In genomic region chr6:89118931-89119330, GRCh38 we compare ENCODE assay signal across 1 cellular context.
TF ChIP-seq lines count a peak whose summit lies in the region.

No MANE protein-coding gene starts in this region.

TF ChIP-seq in WTC11, 78 proteins besides CTCF, POLR2A, EP300 and RAD21 (continued from another document):
- TF ChIP-seq ZNF425 (CRISPR knock-in tag; conservative IDR thresholded peaks at IDR 0.05): no peak
- TF ChIP-seq ZBTB21 (CRISPR knock-in tag; IDR thresholded peaks at IDR 0.05; ENCODE audit: borderline replicate concordance): no peak
- TF ChIP-seq MLX (CRISPR knock-in tag; IDR thresholded peaks at IDR 0.05): no peak
- no peak for TF ChIP-seq TEAD4 (CRISPR knock-in tag; IDR thresholded peaks at IDR 0.05)
- TF ChIP-seq USF1 (CRISPR knock-in tag; IDR thresholded peaks at IDR 0.05): no peak
TF ChIP-seq in WTC11: peak in this region for 0.
